Comparison of ENCODE assay signal across 12 cellular contexts in the genomic region with DNA sequence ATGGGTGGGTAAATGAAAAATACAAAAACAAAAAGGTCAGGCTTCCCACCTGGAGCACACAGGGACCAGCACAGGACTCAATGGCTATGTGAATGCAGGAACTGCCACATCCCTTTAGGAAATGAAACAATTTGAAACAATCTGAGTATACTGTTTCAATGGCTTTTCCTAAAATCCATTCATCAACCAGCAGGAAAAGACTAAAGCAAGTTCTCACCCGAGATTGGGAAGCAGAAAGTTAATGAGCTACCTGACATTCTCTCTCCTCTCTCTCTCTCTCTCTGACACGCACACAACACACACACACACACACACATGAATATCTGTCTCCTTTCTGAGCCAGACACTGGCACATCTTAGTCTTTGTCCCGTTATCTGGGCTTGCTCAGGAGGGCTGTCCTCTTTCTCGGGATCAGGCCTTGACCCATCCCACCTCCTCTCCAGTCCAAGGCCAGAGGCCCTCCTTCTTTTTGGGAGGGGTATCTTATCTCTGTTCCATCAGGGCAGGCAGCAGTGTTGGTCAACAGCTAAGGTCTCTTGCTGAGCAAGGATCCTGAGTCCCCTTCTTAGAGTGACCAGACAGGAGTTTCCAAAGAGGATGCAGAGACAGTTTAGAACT. TPM values are rescaled to one million over a fixed set of nuclear protein-coding genes. Genes with fewer than 3 reads are reported as not detected.
DNase-seq lines count a peak whose midpoint lies in the region; ATAC-seq and TF ChIP-seq lines count a peak whose summit lies in the region.
"Had no signal": no experiment of that assay in that cellular context is flagged by ENCODE, and none has a peak within 500 bp of the region (broad histone marks: within the 10 kb centered on the region; RNA-seq: fewer than 3 reads in every experiment).

No MANE protein-coding gene starts in this region.

- no peaks in the 10 kb centered on the region for H3K27me3 ChIP-seq in adipocyte (replicated peaks; ENCODE audit: control insufficient read depth, insufficient read depth, low read length)
- no peaks in the 10 kb centered on the region for H3K27me3 ChIP-seq in ovary
- no peaks in the 10 kb centered on the region for H3K27me3 ChIP-seq in upper lobe of right lung

- H3K9ac ChIP-seq in adipocyte (ENCODE audit: low read length), result peak overlapping the region; percentile 79

- peak overlapping the region; percentile 37 for H3K4me3 ChIP-seq in adipocyte (ENCODE audit: low read length)
- no peak overlapping the region for H3K4me3 ChIP-seq in ovary
- no peak overlapping the region for H3K4me3 ChIP-seq in upper lobe of right lung

- WGBS in ovary, 3 donors, result 42 to 50% (median 45%) methylated on average over 4 of the region's 4 CpGs

- H3K9me3 ChIP-seq in adipocyte (ENCODE audit: control insufficient read depth, low read length) (no peaks in the 10 kb centered on the region), ovary (no peaks in the 10 kb centered on the region), upper lobe of right lung (no peaks in the 10 kb centered on the region)

- peak overlapping the region; percentile 15 to 57 for H3K27ac ChIP-seq in ovary
- H3K27ac ChIP-seq in upper lobe of right lung, result peak overlapping the region; percentile 75

- no peak for TF ChIP-seq EP300 in ovary (IDR thresholded peaks at IDR 0.05)

- H3K36me3 ChIP-seq in adipocyte (ENCODE audit: control insufficient read depth, insufficient read depth, low read length, severe bottlenecking) (no peaks in the 10 kb centered on the region), ovary (no peaks in the 10 kb centered on the region), upper lobe of right lung (no peaks in the 10 kb centered on the region)

- peak; percentile 28 for ATAC-seq in Right ventricle myocardium superior (ENCODE audit: poor library complexity)
- no peak for ATAC-seq in upper lobe of right lung
- ATAC-seq in stimulated activated naive CD8-positive, alpha-beta T cell treated with anti-CD3 and anti-CD28 coated beads, Interleukin-15, Interleukin-2, amounts not matched to agents 100 U/mL and 50 U/mL, for 24 hours, result no peak
- no peak for ATAC-seq in HG02642 (IDR thresholded peaks at IDR 0.05; ENCODE audit: poor library complexity, unreplicated experiment)
- ATAC-seq in GM21825 (IDR thresholded peaks at IDR 0.05; ENCODE audit: unreplicated experiment), result no peak

- peaks cover 28% of the 10 kb centered on the region for H3K4me1 ChIP-seq in adipocyte (ENCODE audit: control insufficient read depth, insufficient read depth, low read length)
- H3K4me1 ChIP-seq in ovary (ENCODE audit: insufficient read depth), result peaks cover 23% of the 10 kb centered on the region
- H3K4me1 ChIP-seq in upper lobe of right lung, result peaks cover 35% of the 10 kb centered on the region

- DNase-seq in adipocyte (ENCODE audit: low read depth) (no peak), Right ventricle myocardium superior (no peak), ovary (no peak), upper lobe of right lung (peak; percentile 12)
- no peak for DNase-seq in stimulated activated naive CD8-positive, alpha-beta T cell treated with anti-CD3 and anti-CD28 coated beads, Interleukin-15, Interleukin-2, amounts not matched to agents 100 U/mL and 50 U/mL, for 24 hours
- DNase-seq: naive B cell, NCI-H1092 treated with DMSO at 0.1 percent for 48 hours, NCI-H526 treated with DMSO at 0.1 percent for 48 hours, SHP77 treated with DMSO at 0.1 percent for 48 hours had no signal

- TF ChIP-seq POLR2A in ovary (IDR thresholded peaks at IDR 0.05), result no peak

- TF ChIP-seq CTCF in ovary (IDR thresholded peaks at IDR 0.05), result no peak
- no peak for TF ChIP-seq CTCF in upper lobe of right lung (IDR thresholded peaks at IDR 0.05)

- intact Hi-C loops in Right ventricle myocardium superior (cut with DNase I), result no loop called here
- intact Hi-C loops in ovary (cut with DNase I), result no loop called here
- intact Hi-C loops in upper lobe of right lung (cut with DNase I), result no loop called here

RNA-seq across cellular contexts. Expression of gene LRRFIP1, which starts 11.6 kb away (rescaled TPM):
- total RNA-seq in Right ventricle myocardium superior, result 88.5 TPM
- total RNA-seq in ovary, result 10 to 100 TPM; 32.4 to 71.1 (median 56.1) TPM
- polyA plus RNA-seq in ovary, result 10 to 100 TPM; 27.4 to 71.1 TPM
- total RNA-seq in upper lobe of right lung, result 178 TPM

RNA-seq across cellular contexts. Expression of gene RAB17, which starts 25.2 kb away (rescaled TPM):
- total RNA-seq in Right ventricle myocardium superior, result 4.1 TPM
- 10 to 100 TPM in 1 of 7 donors, 1 to 10 TPM in 5, under 1 TPM in 1; 0.76 to 19.3 (median 4.6) TPM for total RNA-seq in ovary
- polyA plus RNA-seq in ovary, result under 1 TPM; 0.38 to 0.86 TPM
- total RNA-seq in upper lobe of right lung, result 50.9 TPM
- total RNA-seq: HT1080 had no signal

RNA-seq across cellular contexts. Expression of gene PRLH, which starts 49.4 kb away (rescaled TPM):
- total RNA-seq in Right ventricle myocardium superior (not detected), ovary (not detected), upper lobe of right lung (not detected)
- not detected for polyA plus RNA-seq in ovary
- total RNA-seq: HT1080 had no signal
